16 cellular contexts compared by ENCODE assay signal in the genomic region with DNA sequence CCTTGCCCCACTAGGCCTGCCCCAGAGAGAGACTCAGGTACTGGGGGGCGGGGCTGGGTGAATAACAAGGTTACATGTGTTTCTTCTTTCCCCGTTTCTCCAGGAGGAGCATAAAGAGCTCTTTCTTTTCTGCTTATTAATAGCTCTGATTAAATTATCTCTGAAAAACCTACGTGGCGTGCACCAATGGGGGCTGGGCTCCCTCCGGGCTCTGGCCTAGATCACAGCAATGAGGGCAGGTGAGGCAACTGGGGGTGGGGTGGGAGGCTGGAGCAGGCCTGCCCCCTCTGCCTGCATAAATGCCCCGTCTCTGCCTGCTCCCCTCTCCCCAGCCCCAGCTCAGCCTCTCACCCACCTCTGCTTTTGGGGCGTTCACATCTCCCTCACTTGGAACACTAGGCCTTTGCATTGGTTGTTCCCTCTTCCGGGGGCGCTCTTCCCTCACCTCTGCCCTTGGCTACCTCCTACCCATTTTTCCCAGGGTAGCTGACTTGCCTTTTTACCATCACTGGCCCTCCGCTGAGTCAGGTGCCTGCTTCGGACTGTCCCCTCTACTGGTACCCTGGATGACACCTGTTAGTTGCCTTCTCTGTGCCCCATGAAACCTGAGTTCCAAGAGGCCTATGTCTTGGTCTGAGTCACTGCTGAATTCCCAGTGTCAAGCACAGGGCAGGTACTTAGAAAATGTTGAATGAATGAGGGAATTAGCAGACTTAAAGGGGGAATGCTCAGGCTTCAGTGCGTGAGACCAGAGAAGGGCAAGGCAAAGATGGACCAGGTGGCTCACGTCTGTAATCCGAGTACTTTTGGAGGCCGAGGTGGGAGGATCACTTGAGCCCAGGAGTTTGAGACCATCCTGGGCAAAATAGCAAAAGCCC.
"Had no signal": no experiment of that assay in that cellular context is flagged by ENCODE, and none has a peak within 500 bp of the region (broad histone marks: within the 10 kb centered on the region; RNA-seq: fewer than 3 reads in every experiment).

No MANE protein-coding gene starts in this region.

- H3K27me3 ChIP-seq: thyroid gland had no signal

- H3K9me3 ChIP-seq: stomach, thyroid gland had no signal

- H3K36me3 Mint-ChIP-seq: activated naive CD8-positive, alpha-beta T cell; natural killer cell had no signal

- H3K27ac ChIP-seq: brain microvascular endothelial cell, thyroid gland had no signal

- H3K36me3 ChIP-seq: brain microvascular endothelial cell, stomach, thyroid gland had no signal

- H3K27ac Mint-ChIP-seq: activated naive CD8-positive, alpha-beta T cell; endodermal cell; natural killer cell; T-helper 17 cell had no signal

- H3K4me3 ChIP-seq: lung, stomach, thyroid gland had no signal

- H3K9me3 Mint-ChIP-seq: activated T-cell treated with anti-CD3 and anti-CD28 coated beads, Interleukin-2, amount 50 U/mL, for 4 hours; endodermal cell; natural killer cell had no signal

- FAIRE-seq: urothelium cell line had no signal

- DNase-seq: activated CD4-positive, alpha-beta T cell treated with anti-CD3 and anti-CD28 coated beads, Interleukin-2, amount 50 U/mL, for 4 hours; activated effector memory CD4-positive, alpha-beta T cell treated with anti-CD3 and anti-CD28 coated beads, Interleukin-2, amount 50 U/mL, for 16 hours; activated T-cell treated with anti-CD3 and anti-CD28 coated beads, Interleukin-2, amount 50 U/mL, for 4 hours; amygdala; endodermal cell; left cardiac atrium; natural killer cell; stimulated activated CD4-positive, alpha-beta T cell treated with anti-CD3 and anti-CD28 coated beads, Interleukin-15, amount 100 ng/mL, for 24 hours; stimulated activated CD4-positive, alpha-beta T cell treated with anti-CD3 and anti-CD28 coated beads, Interleukin-4, amount 100 ng/mL, for 24 hours; stomach; T-helper 17 cell; thyroid gland had no signal

- H3K4me3 Mint-ChIP-seq: activated naive CD8-positive, alpha-beta T cell; activated T-cell treated with anti-CD3 and anti-CD28 coated beads, Interleukin-2, amount 50 U/mL, for 4 hours; endodermal cell; natural killer cell; T-helper 17 cell had no signal

- H3K4me1 Mint-ChIP-seq: natural killer cell, T-helper 17 cell had no signal
